ENCODE assay signal across 1 cellular context in the genomic region with DNA sequence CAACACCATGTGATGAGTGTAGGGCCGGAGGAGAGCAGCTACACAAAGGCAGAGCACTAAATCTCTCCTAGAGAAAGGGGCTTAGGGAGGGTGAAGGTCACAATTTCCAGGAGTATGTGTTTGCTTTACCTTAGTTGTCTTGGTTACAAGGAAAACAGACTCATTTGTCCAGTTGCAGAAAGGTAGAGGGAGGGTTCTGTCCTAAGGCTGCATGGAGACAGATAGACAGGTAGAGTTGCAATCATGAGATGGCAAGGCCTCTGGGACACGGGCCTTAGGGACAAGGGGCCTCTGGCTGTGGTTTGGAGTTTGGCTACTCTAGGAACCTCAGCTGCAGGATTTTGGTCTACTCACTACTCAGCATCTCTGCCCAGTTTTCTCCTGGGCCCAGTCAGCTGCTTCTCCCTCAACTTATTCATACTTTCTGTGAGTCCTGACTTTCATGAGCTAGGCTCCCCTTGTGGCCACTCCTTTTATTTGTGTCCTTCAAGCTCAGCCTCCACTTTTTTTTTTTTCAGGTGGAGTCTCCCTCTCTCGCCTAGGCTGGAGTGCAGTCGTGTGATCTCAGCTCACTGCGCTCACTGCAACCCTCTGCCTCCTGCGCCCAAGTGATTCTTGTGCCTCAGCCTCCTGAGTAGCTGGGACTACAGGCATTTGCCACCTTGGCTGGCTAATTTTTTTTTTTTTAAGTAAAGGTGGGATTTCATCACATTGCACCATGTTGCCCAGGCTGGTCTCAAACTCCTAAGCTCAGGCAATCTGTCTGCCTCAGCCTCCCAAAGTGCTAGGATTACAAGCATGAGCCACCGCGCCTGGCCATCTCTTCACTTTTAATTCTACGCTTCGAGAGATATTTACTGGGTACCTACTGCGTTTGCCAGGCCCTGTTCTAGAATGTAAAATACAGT.
TF ChIP-seq lines count a peak whose summit lies in the region.

No MANE protein-coding gene starts in this region.

TF ChIP-seq in HepG2, 621 proteins besides CTCF, POLR2A, EP300 and RAD21 (continued from another document and continues in another):
- TF ChIP-seq ZNF646 (CRISPR knock-in tag; IDR thresholded peaks at IDR 0.05), result no peak
- no peak for TF ChIP-seq ZNF816 (CRISPR knock-in tag; IDR thresholded peaks at IDR 0.05; ENCODE audit: borderline replicate concordance)
- TF ChIP-seq TEAD3 (CRISPR knock-in tag; optimal IDR thresholded peaks at IDR 0.05; ENCODE audit: borderline replicate concordance), result no peak
- TF ChIP-seq MNT (IDR thresholded peaks at IDR 0.05), result no peak
- no peak for TF ChIP-seq POLR2AphosphoS2 (IDR thresholded peaks at IDR 0.05; ENCODE audit: low read depth, low read length)
- TF ChIP-seq XBP1 (CRISPR knock-in tag; IDR thresholded peaks at IDR 0.05), result no peak
- TF ChIP-seq, protein P1, sequence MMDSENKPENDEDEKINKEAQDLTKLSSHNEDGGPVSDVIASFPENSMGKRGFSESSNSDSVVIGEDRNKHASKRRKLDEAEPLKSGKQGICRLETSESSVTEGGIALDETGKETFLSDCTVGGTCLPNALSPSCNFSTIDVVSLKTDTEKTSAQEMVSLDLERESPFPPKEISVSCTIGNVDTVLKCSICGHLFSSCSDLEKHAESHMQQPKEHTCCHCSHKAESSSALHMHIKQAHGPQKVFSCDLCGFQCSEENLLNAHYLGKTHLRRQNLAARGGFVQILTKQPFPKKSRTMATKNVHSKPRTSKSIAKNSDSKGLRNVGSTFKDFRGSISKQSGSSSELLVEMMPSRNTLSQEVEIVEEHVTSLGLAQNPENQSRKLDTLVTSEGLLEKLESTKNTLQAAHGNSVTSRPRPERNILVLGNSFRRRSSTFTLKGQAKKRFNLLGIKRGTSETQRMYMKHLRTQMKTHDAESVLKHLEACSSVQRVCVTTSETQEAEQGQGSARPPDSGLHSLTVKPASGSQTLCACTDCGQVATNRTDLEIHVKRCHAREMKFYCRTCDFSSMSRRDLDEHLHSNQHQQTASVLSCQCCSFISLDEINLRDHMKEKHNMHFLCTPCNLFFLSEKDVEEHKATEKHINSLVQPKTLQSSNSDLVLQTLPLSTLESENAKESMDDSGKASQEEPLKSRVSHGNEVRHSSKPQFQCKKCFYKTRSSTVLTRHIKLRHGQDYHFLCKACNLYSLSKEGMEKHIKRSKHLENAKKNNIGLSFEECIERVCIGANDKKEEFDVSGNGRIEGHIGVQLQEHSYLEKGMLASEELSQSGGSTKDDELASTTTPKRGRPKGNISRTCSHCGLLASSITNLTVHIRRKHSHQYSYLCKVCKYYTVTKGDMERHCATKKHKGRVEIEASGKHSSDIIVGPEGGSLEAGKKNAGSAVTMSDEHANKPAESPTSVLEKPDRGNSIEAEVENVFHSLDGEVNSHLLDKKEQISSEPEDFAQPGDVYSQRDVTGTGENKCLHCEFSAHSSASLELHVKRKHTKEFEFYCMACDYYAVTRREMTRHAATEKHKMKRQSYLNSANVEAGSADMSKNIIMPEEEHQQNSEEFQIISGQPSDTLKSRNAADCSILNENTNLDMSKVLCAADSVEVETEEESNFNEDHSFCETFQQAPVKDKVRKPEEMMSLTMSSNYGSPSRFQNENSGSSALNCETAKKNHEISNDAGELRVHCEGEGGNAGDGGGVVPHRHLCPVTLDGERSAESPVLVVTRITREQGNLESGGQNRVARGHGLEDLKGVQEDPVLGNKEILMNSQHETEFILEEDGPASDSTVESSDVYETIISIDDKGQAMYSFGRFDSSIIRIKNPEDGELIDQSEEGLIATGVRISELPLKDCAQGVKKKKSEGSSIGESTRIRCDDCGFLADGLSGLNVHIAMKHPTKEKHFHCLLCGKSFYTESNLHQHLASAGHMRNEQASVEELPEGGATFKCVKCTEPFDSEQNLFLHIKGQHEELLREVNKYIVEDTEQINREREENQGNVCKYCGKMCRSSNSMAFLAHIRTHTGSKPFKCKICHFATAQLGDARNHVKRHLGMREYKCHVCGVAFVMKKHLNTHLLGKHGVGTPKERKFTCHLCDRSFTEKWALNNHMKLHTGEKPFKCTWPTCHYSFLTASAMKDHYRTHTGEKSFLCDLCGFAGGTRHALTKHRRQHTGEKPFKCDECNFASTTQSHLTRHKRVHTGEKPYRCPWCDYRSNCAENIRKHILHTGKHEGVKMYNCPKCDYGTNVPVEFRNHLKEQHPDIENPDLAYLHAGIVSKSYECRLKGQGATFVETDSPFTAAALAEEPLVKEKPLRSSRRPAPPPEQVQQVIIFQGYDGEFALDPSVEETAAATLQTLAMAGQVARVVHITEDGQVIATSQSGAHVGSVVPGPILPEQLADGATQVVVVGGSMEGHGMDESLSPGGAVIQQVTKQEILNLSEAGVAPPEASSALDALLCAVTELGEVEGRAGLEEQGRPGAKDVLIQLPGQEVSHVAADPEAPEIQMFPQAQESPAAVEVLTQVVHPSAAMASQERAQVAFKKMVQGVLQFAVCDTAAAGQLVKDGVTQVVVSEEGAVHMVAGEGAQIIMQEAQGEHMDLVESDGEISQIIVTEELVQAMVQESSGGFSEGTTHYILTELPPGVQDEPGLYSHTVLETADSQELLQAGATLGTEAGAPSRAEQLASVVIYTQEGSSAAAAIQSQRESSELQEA (CRISPR knock-in tag; IDR thresholded peaks at IDR 0.05; ENCODE audit: not compliant biosample characterization), result no peak
- peak; percentile 41; the same call in 1 of the 2 replicates for TF ChIP-seq ZNF614 (CRISPR knock-in tag; IDR thresholded peaks at IDR 0.05; ENCODE audit: borderline replicate concordance)
- no peak for TF ChIP-seq ZNF552 (CRISPR knock-in tag; IDR thresholded peaks at IDR 0.05; ENCODE audit: borderline replicate concordance)
- TF ChIP-seq ZNF441 (CRISPR knock-in tag; IDR thresholded peaks at IDR 0.05; ENCODE audit: borderline replicate concordance), result peak; percentile 51; the same call in 1 of the 2 replicates
- peak; percentile 59; the same call in 1 of the 2 replicates for TF ChIP-seq HNF4G (IDR thresholded peaks at IDR 0.05; ENCODE audit: borderline replicate concordance, low read depth, low read length)
- no peak for TF ChIP-seq HNF4G (CRISPR knock-in tag; IDR thresholded peaks at IDR 0.05; ENCODE audit: borderline replicate concordance, low read depth)
- no peak for TF ChIP-seq LCORL (IDR thresholded peaks at IDR 0.05)
- peak; percentile 50; the same call in 1 of the 2 replicates for TF ChIP-seq LCORL (CRISPR knock-in tag; IDR thresholded peaks at IDR 0.05)
- TF ChIP-seq ZNF234 (CRISPR knock-in tag; conservative IDR thresholded peaks at IDR 0.05), result no peak
- no peak for TF ChIP-seq AKAP8 (CRISPR knock-in tag; IDR thresholded peaks at IDR 0.05)
- no peak for TF ChIP-seq MAFF (IDR thresholded peaks at IDR 0.05; ENCODE audit: low read depth, low read length)
- TF ChIP-seq ZNF33B (CRISPR knock-in tag; IDR thresholded peaks at IDR 0.05), result no peak
- TF ChIP-seq KDM5B (CRISPR knock-in tag; IDR thresholded peaks at IDR 0.05; ENCODE audit: borderline replicate concordance), result no peak
- TF ChIP-seq PBX3 (CRISPR knock-in tag; IDR thresholded peaks at IDR 0.05; ENCODE audit: borderline replicate concordance), result no peak
- TF ChIP-seq, protein P2, sequence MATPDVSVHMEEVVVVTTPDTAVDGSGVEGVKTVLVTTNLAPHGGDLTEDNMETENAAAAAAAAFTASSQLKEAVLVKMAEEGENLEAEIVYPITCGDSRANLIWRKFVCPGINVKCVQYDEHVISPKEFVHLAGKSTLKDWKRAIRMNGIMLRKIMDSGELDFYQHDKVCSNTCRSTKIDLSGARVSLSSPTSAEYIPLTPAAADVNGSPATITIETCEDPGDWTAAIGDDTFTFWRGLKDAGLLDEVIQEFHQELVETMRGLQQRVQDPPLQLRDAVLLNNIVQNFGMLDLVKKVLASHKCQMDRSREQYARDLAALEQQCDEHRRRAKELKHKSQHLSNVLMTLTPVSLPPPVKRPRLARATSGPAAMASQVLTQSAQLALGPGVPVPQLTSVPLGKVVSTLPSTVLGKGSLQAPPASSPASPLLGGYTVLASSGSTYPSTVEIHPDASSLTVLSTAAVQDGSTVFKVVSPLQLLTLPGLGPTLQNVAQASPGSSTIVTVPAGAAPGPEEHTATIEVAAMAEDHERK (CRISPR knock-in tag; IDR thresholded peaks at IDR 0.05; ENCODE audit: low read depth), result no peak
- no peak for TF ChIP-seq MEF2D (CRISPR knock-in tag; IDR thresholded peaks at IDR 0.05)
- TF ChIP-seq, protein P3, sequence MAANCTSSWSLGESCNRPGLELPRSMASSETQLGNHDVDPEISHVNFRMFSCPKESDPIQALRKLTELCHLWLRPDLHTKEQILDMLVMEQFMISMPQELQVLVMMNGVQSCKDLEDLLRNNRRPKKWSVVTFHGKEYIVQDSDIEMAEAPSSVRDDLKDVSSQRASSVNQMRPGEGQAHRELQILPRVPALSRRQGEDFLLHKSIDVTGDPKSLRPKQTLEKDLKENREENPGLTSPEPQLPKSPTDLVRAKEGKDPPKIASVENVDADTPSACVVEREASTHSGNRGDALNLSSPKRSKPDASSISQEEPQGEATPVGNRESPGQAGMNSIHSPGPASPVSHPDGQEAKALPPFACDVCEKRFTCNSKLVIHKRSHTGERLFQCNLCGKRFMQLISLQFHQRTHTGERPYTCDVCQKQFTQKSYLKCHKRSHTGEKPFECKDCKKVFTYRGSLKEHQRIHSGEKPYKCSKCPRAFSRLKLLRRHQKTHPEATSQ (CRISPR knock-in tag; IDR thresholded peaks at IDR 0.05; ENCODE audit: borderline replicate concordance), result no peak
- TF ChIP-seq ZNF556 (CRISPR knock-in tag; IDR thresholded peaks at IDR 0.05; ENCODE audit: borderline replicate concordance), result 0 out of 2 replicates have a peak, but pooled peaks have one; percentile 48
- TF ChIP-seq GABPA (IDR thresholded peaks at IDR 0.05; ENCODE audit: low read depth, low read length), result no peak
- peak; percentile 50; the same call in 1 of the 2 replicates for TF ChIP-seq GABPA (CRISPR knock-in tag; IDR thresholded peaks at IDR 0.05; ENCODE audit: low read depth)
- TF ChIP-seq RBM39 (IDR thresholded peaks at IDR 0.05; ENCODE audit: low read depth, low read length, poor library complexity, severe bottlenecking), result no peak
- no peak for TF ChIP-seq ZNF878 (CRISPR knock-in tag; IDR thresholded peaks at IDR 0.05)
- 0 out of 2 replicates have a peak, but pooled peaks have one; percentile 13 for TF ChIP-seq MED1 (CRISPR knock-in tag; IDR thresholded peaks at IDR 0.05)
- no peak for TF ChIP-seq ZNF558 (CRISPR knock-in tag; IDR thresholded peaks at IDR 0.05; ENCODE audit: borderline replicate concordance)
- TF ChIP-seq NKX3-1 (CRISPR knock-in tag; IDR thresholded peaks at IDR 0.05), result no peak
- TF ChIP-seq EZH2 (conservative IDR thresholded peaks at IDR 0.05; ENCODE audit: low read depth, low read length), result no peak
- no peak for TF ChIP-seq FIP1L1 (IDR thresholded peaks at IDR 0.05; ENCODE audit: borderline replicate concordance, insufficient read depth, low read depth, low read length)
- TF ChIP-seq SALL1 (CRISPR knock-in tag; IDR thresholded peaks at IDR 0.05), result peak; percentile 7; the same call in 1 of the 2 replicates
